In the genomic region with DNA sequence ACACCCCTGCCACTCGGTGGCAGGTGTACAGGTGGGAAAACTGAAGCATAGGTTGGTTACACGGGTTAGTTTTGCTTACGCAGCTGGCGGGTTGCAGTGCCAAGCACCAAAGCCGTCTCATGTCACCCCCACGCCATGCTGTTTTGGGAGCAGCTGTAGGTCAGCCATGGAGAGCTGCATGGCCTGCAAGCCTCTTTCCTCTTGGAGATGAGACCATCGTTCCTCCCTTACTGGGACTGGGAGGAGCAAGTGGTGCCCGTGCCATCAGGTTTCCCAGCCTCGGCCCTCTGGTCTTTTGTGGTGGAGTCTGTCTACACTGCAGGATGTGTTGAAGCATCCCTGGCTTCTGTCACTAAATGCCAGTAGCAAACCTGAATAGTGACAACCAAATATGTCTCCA, we compare ENCODE assay signal across 22 cellular contexts. TPM values are rescaled to one million over a fixed set of nuclear protein-coding genes. Genes with fewer than 3 reads are reported as not detected.
"Had no signal": no experiment of that assay in that cellular context is flagged by ENCODE, and none has a peak within 500 bp of the region (broad histone marks: within the 10 kb centered on the region; RNA-seq: fewer than 3 reads in every experiment).

No MANE protein-coding gene starts in this region.

- H3K27ac ChIP-seq: cardiac muscle cell, SK-N-MC, VCaP had no signal

- H3K9me3 ChIP-seq: MG63 had no signal

- H3K27me3 ChIP-seq: brain microvascular endothelial cell, MG63 had no signal

- ATAC-seq: activated naive CD4-positive, alpha-beta T cell treated with anti-CD3 and anti-CD28 coated beads, Interleukin-2, amount 50 U/mL, for 72 hours; activated T-cell treated with anti-CD3 and anti-CD28 coated beads, Interleukin-2, amount 50 U/mL, for 4 hours; PC-3 had no signal

- H3K9me3 Mint-ChIP-seq: activated CD4-positive, alpha-beta memory T cell treated with anti-CD3 and anti-CD28 coated beads for 36 hours; activated CD4-positive, alpha-beta T cell treated with anti-CD3 and anti-CD28 coated beads, Interleukin-2, amount 10 ng/mL, durations not matched to agents 7 days and 5 days; activated T-cell treated with anti-CD3 and anti-CD28 coated beads, Interleukin-2, amount 50 U/mL, for 4 hours had no signal

- H3K4me3 Mint-ChIP-seq: activated CD4-positive, alpha-beta memory T cell treated with anti-CD3 and anti-CD28 coated beads for 36 hours; activated CD4-positive, alpha-beta T cell treated with anti-CD3 and anti-CD28 coated beads, Interleukin-2, amount 10 ng/mL, durations not matched to agents 7 days and 5 days; activated T-cell treated with anti-CD3 and anti-CD28 coated beads, Interleukin-2, amount 50 U/mL, for 4 hours had no signal

- DNase-seq: activated CD4-positive, alpha-beta memory T cell treated with anti-CD3 and anti-CD28 coated beads for 36 hours; activated CD4-positive, alpha-beta T cell treated with anti-CD3 and anti-CD28 coated beads, Interleukin-2, amount 10 ng/mL, durations not matched to agents 7 days and 5 days; activated CD4-positive, CD25-positive, alpha-beta regulatory T cell; activated CD8-positive, alpha-beta memory T cell treated with anti-CD3 and anti-CD28 coated beads for 24 hours; activated effector memory CD4-positive, alpha-beta T cell treated with anti-CD3 and anti-CD28 coated beads, Interleukin-2, amount 50 U/mL, for 16 hours; activated naive CD4-positive, alpha-beta T cell treated with Interleukin-2 at 50 U/mL for 16 hours; activated T-cell treated with anti-CD3 and anti-CD28 coated beads, Interleukin-2, amount 50 U/mL, for 4 hours; brain microvascular endothelial cell; cerebellar nuclear complex; MG63; MV-4-11; NCI-H1092 treated with DMSO at 0.1 percent for 48 hours; NCI-H2081; NCI-H2227 treated with DMSO at 0.1 percent for 48 hours; NCI-H446 treated with DMSO at 0.1 percent for 48 hours; NCI-H526 treated with DMSO at 0.1 percent for 48 hours; PC-3; T-helper 1 cell had no signal

- H3K4me3 ChIP-seq: cardiac muscle cell, MG63, SK-N-MC had no signal

- H3K27ac Mint-ChIP-seq: activated CD4-positive, alpha-beta memory T cell treated with anti-CD3 and anti-CD28 coated beads for 36 hours; activated CD4-positive, alpha-beta T cell treated with anti-CD3 and anti-CD28 coated beads, Interleukin-2, amount 10 ng/mL, durations not matched to agents 7 days and 5 days; activated naive CD4-positive, alpha-beta T cell treated with anti-CD3 and anti-CD28 coated beads, Interleukin-2, amount 50 U/mL, for 72 hours had no signal

- H3K36me3 Mint-ChIP-seq: activated CD4-positive, alpha-beta memory T cell treated with anti-CD3 and anti-CD28 coated beads for 36 hours; activated naive CD4-positive, alpha-beta T cell treated with anti-CD3 and anti-CD28 coated beads, Interleukin-2, amount 50 U/mL, for 72 hours had no signal

- H3K4me1 Mint-ChIP-seq: activated CD4-positive, alpha-beta T cell treated with anti-CD3 and anti-CD28 coated beads, Interleukin-2, amount 10 ng/mL, durations not matched to agents 7 days and 5 days had no signal

- H3K27me3 Mint-ChIP-seq: activated CD4-positive, alpha-beta memory T cell treated with anti-CD3 and anti-CD28 coated beads for 36 hours; activated CD4-positive, alpha-beta T cell treated with anti-CD3 and anti-CD28 coated beads, Interleukin-2, amount 10 ng/mL, durations not matched to agents 7 days and 5 days had no signal

- H3K36me3 ChIP-seq: brain microvascular endothelial cell, cardiac muscle cell, MG63 had no signal

RNA-seq across cellular contexts. Expression of a gene that starts 46.9 kb away (rescaled TPM):
- total RNA-seq: activated CD4-positive, alpha-beta memory T cell treated with anti-CD3 and anti-CD28 coated beads for 36 hours; activated CD4-positive, alpha-beta T cell treated with anti-CD3 and anti-CD28 coated beads, Interleukin-2, amount 10 ng/mL, durations not matched to agents 7 days and 5 days; cardiac muscle cell; PC-3 had no signal
- polyA plus RNA-seq: cardiac muscle cell had no signal
